In the genomic region with DNA sequence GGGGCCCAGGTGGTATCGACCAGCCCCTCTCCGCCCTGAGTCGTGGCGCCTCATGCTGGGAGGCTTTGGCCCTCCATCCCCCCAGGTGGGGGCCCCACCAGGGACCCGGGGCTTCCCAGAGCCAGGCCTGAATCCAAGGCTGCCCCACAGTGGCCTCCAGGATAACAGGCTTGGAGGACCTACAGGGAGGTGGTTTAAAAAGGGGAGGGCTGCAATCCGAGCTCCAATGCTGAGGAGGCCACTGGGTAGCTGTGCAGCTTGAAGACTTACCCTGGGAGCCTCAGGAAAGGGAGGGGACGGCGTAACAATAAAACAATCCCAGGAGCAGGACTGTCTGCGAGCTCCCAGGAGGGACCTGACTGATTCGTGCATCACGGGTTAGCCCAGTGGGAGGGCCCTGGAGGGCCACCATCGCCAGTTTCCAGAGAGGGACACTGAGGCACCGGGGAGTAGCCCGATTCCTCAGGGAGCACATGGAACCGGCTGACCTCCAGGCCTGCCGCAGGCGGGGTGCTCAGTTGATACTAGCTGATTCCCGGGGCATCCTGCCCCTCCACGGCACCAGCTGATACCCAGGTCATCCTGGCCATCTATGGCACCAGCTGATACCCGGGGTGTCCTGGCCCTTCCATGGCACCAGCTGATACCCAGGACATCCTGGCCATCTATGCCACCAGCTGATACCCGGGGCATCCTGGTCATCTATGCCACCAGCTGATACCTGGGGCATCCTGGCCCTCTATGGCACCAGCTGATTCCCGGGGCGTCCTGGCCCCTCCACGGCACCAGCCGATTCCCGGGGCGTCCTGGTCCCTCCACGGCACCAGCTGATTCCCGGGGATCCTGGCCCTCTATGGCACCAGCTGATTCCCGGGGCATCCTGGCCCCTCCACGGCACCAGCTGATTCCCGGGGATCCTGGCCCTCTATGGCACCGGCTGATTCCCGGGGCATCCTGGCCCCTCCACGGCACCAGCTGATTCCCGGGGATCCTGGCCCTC, we compare ENCODE assay signal across 15 cellular contexts. TPM values are rescaled to one million over a fixed set of nuclear protein-coding genes. Genes with fewer than 3 reads are reported as not detected.
DNase-seq lines count a peak whose midpoint lies in the region; ATAC-seq and TF ChIP-seq lines count a peak whose summit lies in the region.
"Had no signal": no experiment of that assay in that cellular context is flagged by ENCODE, and none has a peak within 500 bp of the region (broad histone marks: within the 10 kb centered on the region; RNA-seq: fewer than 3 reads in every experiment).

No MANE protein-coding gene starts in this region.

- no peak overlapping the region for H3K4me3 Mint-ChIP-seq in activated T-helper 2 cell treated with anti-CD3 and anti-CD28 coated beads, Interferon-gamma antibody, Interleukin-2, Interleukin-4, amounts not matched to agents 10 μg/mL and 5 μg/mL and 100 μg/mL, durations not matched to agents 14 hours and 24 hours and 36 hours (ENCODE audit: low read depth)
- H3K4me3 Mint-ChIP-seq: activated naive CD4-positive, alpha-beta T cell treated with anti-CD3 and anti-CD28 coated beads, Interleukin-2, amount 10 ng/mL, durations not matched to agents 7 days and 5 days had no signal

- H3K27ac ChIP-seq in heart left ventricle: no peak overlapping the region
- H3K27ac ChIP-seq in left ventricle myocardium inferior (replicated peaks): no peak overlapping the region
- no peak overlapping the region for H3K27ac ChIP-seq in RWPE2 (ENCODE audit: poor library complexity, severe bottlenecking)
- H3K27ac ChIP-seq in caudate nucleus (ENCODE audit: low read depth, low read length): no peak overlapping the region
- H3K27ac ChIP-seq: brain microvascular endothelial cell had no signal

- H3K4me3 ChIP-seq in heart left ventricle (no peak overlapping the region), left ventricle myocardium inferior (no peak overlapping the region), RWPE2 (ENCODE audit: severe bottlenecking) (no peak overlapping the region)

- TF ChIP-seq CTCF in heart left ventricle (IDR thresholded peaks at IDR 0.05): no peak
- TF ChIP-seq CTCF in left ventricle myocardium inferior (IDR thresholded peaks at IDR 0.05; ENCODE audit: borderline replicate concordance): no peak
- TF ChIP-seq CTCF in RWPE2 (IDR thresholded peaks at IDR 0.05; ENCODE audit: poor library complexity, severe bottlenecking): no peak

- no peak overlapping the region for H3K27ac Mint-ChIP-seq in activated T-helper 2 cell treated with anti-CD3 and anti-CD28 coated beads, Interferon-gamma antibody, Interleukin-2, Interleukin-4, amounts not matched to agents 10 μg/mL and 5 μg/mL and 100 μg/mL, durations not matched to agents 14 hours and 24 hours and 36 hours
- H3K27ac Mint-ChIP-seq: activated naive CD4-positive, alpha-beta T cell treated with anti-CD3 and anti-CD28 coated beads, Interleukin-2, amount 10 ng/mL, durations not matched to agents 7 days and 5 days had no signal

- H3K36me3 Mint-ChIP-seq in activated T-helper 2 cell treated with anti-CD3 and anti-CD28 coated beads, Interferon-gamma antibody, Interleukin-2, Interleukin-4, amounts not matched to agents 10 μg/mL and 5 μg/mL and 100 μg/mL, durations not matched to agents 14 hours and 24 hours and 36 hours (ENCODE audit: low read depth): no peaks in the 10 kb centered on the region
- H3K36me3 Mint-ChIP-seq: activated naive CD4-positive, alpha-beta T cell treated with anti-CD3 and anti-CD28 coated beads, Interleukin-2, amount 10 ng/mL, durations not matched to agents 7 days and 5 days had no signal

- 35 to 51% (median 44%) methylated on average over 18 to 36 of the region's 36 CpGs for WGBS in heart left ventricle, 4 donors

- peaks cover 0 to 3% (median 0%) of the 10 kb centered on the region in 9 donors for H3K36me3 ChIP-seq in heart left ventricle
- peaks cover 5% of the 10 kb centered on the region for H3K36me3 ChIP-seq in left ventricle myocardium inferior
- H3K36me3 ChIP-seq in RWPE2 (ENCODE audit: low read depth): no peaks in the 10 kb centered on the region
- H3K36me3 ChIP-seq: brain microvascular endothelial cell had no signal

- H3K4me1 ChIP-seq in heart left ventricle (peaks cover 0 to 26% (median 14%) of the 10 kb centered on the region in 12 donors), left ventricle myocardium inferior (peaks cover 32% of the 10 kb centered on the region), RWPE2 (ENCODE audit: insufficient read depth, poor library complexity, severe bottlenecking) (no peaks in the 10 kb centered on the region)

- H3K9me3 ChIP-seq in heart left ventricle: no peaks in the 10 kb centered on the region
- H3K9me3 ChIP-seq in left ventricle myocardium inferior (replicated peaks): no peaks in the 10 kb centered on the region
- H3K9me3 ChIP-seq in RWPE2 (ENCODE audit: severe bottlenecking): no peaks in the 10 kb centered on the region

- ATAC-seq in heart left ventricle: peak in 3 of 4 donors; percentile 17 to 36 (median 29)
- ATAC-seq in RWPE2 (ENCODE audit: low read depth): peak; percentile 40; the same call in 2 of the 3 replicates

- peaks cover 10% of the 10 kb centered on the region for H3K27me3 Mint-ChIP-seq in activated T-helper 2 cell treated with anti-CD3 and anti-CD28 coated beads, Interferon-gamma antibody, Interleukin-2, Interleukin-4, amounts not matched to agents 10 μg/mL and 5 μg/mL and 100 μg/mL, durations not matched to agents 14 hours and 24 hours and 36 hours (ENCODE audit: low read depth)

- peaks cover 17 to 41% (median 26%) of the 10 kb centered on the region in 9 donors for H3K27me3 ChIP-seq in heart left ventricle
- peaks cover 54% of the 10 kb centered on the region for H3K27me3 ChIP-seq in left ventricle myocardium inferior (ENCODE audit: low read depth)
- H3K27me3 ChIP-seq in RWPE2 (ENCODE audit: insufficient read depth, poor library complexity, severe bottlenecking): peaks cover 13% of the 10 kb centered on the region

- no peaks in the 10 kb centered on the region for H3K9me3 Mint-ChIP-seq in activated T-helper 2 cell treated with anti-CD3 and anti-CD28 coated beads, Interferon-gamma antibody, Interleukin-2, Interleukin-4, amounts not matched to agents 10 μg/mL and 5 μg/mL and 100 μg/mL, durations not matched to agents 14 hours and 24 hours and 36 hours
- H3K9me3 Mint-ChIP-seq: activated naive CD4-positive, alpha-beta T cell treated with anti-CD3 and anti-CD28 coated beads, Interleukin-2, amount 10 ng/mL, durations not matched to agents 7 days and 5 days had no signal

- H3K4me1 Mint-ChIP-seq in activated T-helper 2 cell treated with anti-CD3 and anti-CD28 coated beads, Interferon-gamma antibody, Interleukin-2, Interleukin-4, amounts not matched to agents 10 μg/mL and 5 μg/mL and 100 μg/mL, durations not matched to agents 14 hours and 24 hours and 36 hours (ENCODE audit: low read depth): peaks cover 3% of the 10 kb centered on the region

- intact Hi-C loops in heart left ventricle (cut with DNase I) (no loop called here), left ventricle myocardium inferior (cut with micrococcal nuclease) (no loop called here)
- intact Hi-C loops in activated T-helper 2 cell treated with anti-CD3 and anti-CD28 coated beads, Interferon-gamma antibody, Interleukin-2, Interleukin-4, amounts not matched to agents 10 μg/mL and 5 μg/mL and 100 μg/mL, durations not matched to agents 14 hours and 24 hours and 36 hours (cut with micrococcal nuclease): no loop called here

- peak in 2 of 5 donors; percentile 16 to 52 for DNase-seq in heart left ventricle
- DNase-seq in left ventricle myocardium inferior: no peak
- DNase-seq in RWPE2 (ENCODE audit: low spot score): no peak
- DNase-seq in iris pigment epithelial cell (ENCODE audit: low read depth): peak; percentile 9
- no peak for DNase-seq in stimulated activated CD4-positive, alpha-beta T cell treated with anti-CD3 and anti-CD28 coated beads, Interleukin-2, amount 100 ng/mL, for 48 hours
- no peak for DNase-seq in activated T-helper 2 cell treated with anti-CD3 and anti-CD28 coated beads, Interferon-gamma antibody, Interleukin-2, Interleukin-4, amounts not matched to agents 10 μg/mL and 5 μg/mL and 100 μg/mL, durations not matched to agents 14 hours and 24 hours and 36 hours (ENCODE audit: low spot score)
- DNase-seq in GDM1 (lab: John Stamatoyannopoulos, UW): no peak
- DNase-seq in caudate nucleus (lab: John Stamatoyannopoulos, UW): no peak
- DNase-seq: activated naive CD4-positive, alpha-beta T cell treated with anti-CD3 and anti-CD28 coated beads, Interleukin-2, amount 10 ng/mL, durations not matched to agents 7 days and 5 days; brain microvascular endothelial cell; Calu3; effector CD4-positive, alpha-beta T cell; OCI-M1; stimulated activated naive CD4-positive, alpha-beta T cell; trophoblast cell had no signal

- TF ChIP-seq POLR2A in heart left ventricle (IDR thresholded peaks at IDR 0.05): no peak

RNA-seq across cellular contexts. Expression of gene C2CD4C, which starts 3.7 kb away (rescaled TPM):
- total RNA-seq in heart left ventricle (1 to 10 TPM in 5 of 9 donors, under 1 TPM in 4; 0.12 to 2.2 (median 1.1) TPM), left ventricle myocardium inferior (0.63 TPM)
- polyA plus RNA-seq in heart left ventricle: 1 to 10 TPM; 1.3 to 1.4 TPM
- total RNA-seq in activated T-helper 2 cell treated with anti-CD3 and anti-CD28 coated beads, Interferon-gamma antibody, Interleukin-2, Interleukin-4, amounts not matched to agents 10 μg/mL and 5 μg/mL and 100 μg/mL, durations not matched to agents 14 hours and 24 hours and 36 hours: 0.14 and 0.23 TPM in 2 replicates

RNA-seq across cellular contexts. Expression of gene SHC2, which starts 48.2 kb away (rescaled TPM):
- 10 to 100 TPM in 7 of 9 donors, 1 to 10 TPM in 2; 9.1 to 35.8 (median 14.6) TPM for total RNA-seq in heart left ventricle
- 10 to 100 TPM in 1 of 2 donors, 1 to 10 TPM in 1; 6.7 to 22.3 TPM for polyA plus RNA-seq in heart left ventricle
- total RNA-seq in left ventricle myocardium inferior: 11.3 TPM
- not detected in 2 replicates for total RNA-seq in activated T-helper 2 cell treated with anti-CD3 and anti-CD28 coated beads, Interferon-gamma antibody, Interleukin-2, Interleukin-4, amounts not matched to agents 10 μg/mL and 5 μg/mL and 100 μg/mL, durations not matched to agents 14 hours and 24 hours and 36 hours
